In genomic region chrX:86930419-86930818, GRCh38 we compare ENCODE assay signal across 17 cellular contexts.
DNase-seq lines count a peak whose midpoint lies in the region; ATAC-seq, FAIRE-seq and TF ChIP-seq lines count a peak whose summit lies in the region.
"Had no signal": no experiment of that assay in that cellular context is flagged by ENCODE, and none has a peak within 500 bp of the region (broad histone marks: within the 10 kb centered on the region; RNA-seq: fewer than 3 reads in every experiment).

No MANE protein-coding gene starts in this region.

- H3K79me1 ChIP-seq in trophoblast cell (ENCODE audit: low read length) = no peaks in the 10 kb centered on the region

- H3K4me3 ChIP-seq in HepG2 (replicated peaks in 1 of 3; ENCODE audit: insufficient read depth in 1 of 3, low read depth in 2 of 3, low read length in 3 of 3) (no peak overlapping the region), right lobe of liver (no peak overlapping the region), trophoblast cell (ENCODE audit: low read depth, low read length) (no peak overlapping the region)

- intact Hi-C loops in HepG2 (cut with micrococcal nuclease; ENCODE audit: unreplicated experiment) = no loop called here
- intact Hi-C loops in right lobe of liver (cut with DNase I) = no loop called here

- H3K18ac ChIP-seq in trophoblast cell (ENCODE audit: low read length) = no peak overlapping the region

- TF ChIP-seq EP300 in HepG2 (IDR thresholded peaks at IDR 0.05; ENCODE audit: low read depth in 2 of 2, low read length in 2 of 2) (no peak), HepG2 (CRISPR knock-in tag; IDR thresholded peaks at IDR 0.05; ENCODE audit: borderline replicate concordance) (no peak), Ishikawa (IDR thresholded peaks at IDR 0.05; ENCODE audit: borderline replicate concordance) (no peak)

- H4K20me1 ChIP-seq in HepG2 (ENCODE audit: insufficient read depth, low read length) = no peaks in the 10 kb centered on the region

- H3K9me3 ChIP-seq in HepG2 (ENCODE audit: low read length) (no peaks in the 10 kb centered on the region), right lobe of liver (no peaks in the 10 kb centered on the region), trophoblast cell (ENCODE audit: insufficient read depth, low read depth, low read length) (no peaks in the 10 kb centered on the region)
- H3K9me3 ChIP-seq: BE2C had no signal

- H4K91ac ChIP-seq in trophoblast cell (ENCODE audit: low read depth, low read length) = no peak overlapping the region

- no peak overlapping the region for H3K23ac ChIP-seq in trophoblast cell (ENCODE audit: low read length)

- H3K4ac ChIP-seq in trophoblast cell (ENCODE audit: low read depth, low read length) = no peak overlapping the region

- H2BK5ac ChIP-seq in trophoblast cell (ENCODE audit: low read depth, low read length, poor library complexity) = no peak overlapping the region

- FAIRE-seq in HepG2 (lab: Jason Lieb, UNC) = no peak
- FAIRE-seq: D721Med had no signal

- POLR2A ChIA-PET in HepG2 (lab: Yijun Ruan, JAX) = no interaction called here

- H3K79me2 ChIP-seq in HepG2 (ENCODE audit: insufficient read depth, low read length) (no peaks in the 10 kb centered on the region), trophoblast cell (ENCODE audit: control insufficient read depth, insufficient read depth, low read length, poor library complexity) (no peaks in the 10 kb centered on the region)

- CTCF ChIA-PET in HepG2 (lab: Yijun Ruan, JAX; ENCODE audit: low intra/inter-chr PET ratio, low total read pairs) = no interaction called here

- TF ChIP-seq CTCF in HepG2 (CRISPR knock-in tag; IDR thresholded peaks at IDR 0.05) (no peak), right lobe of liver (IDR thresholded peaks at IDR 0.05) (no peak)

- TF ChIP-seq RAD21 in HepG2 (CRISPR knock-in tag; IDR thresholded peaks at IDR 0.05) (no peak), Ishikawa (IDR thresholded peaks at IDR 0.05; ENCODE audit: low read depth) (no peak)

- no peak overlapping the region for H3K27ac ChIP-seq in HepG2 (ENCODE audit: extremely low read length, insufficient read depth, low read length)
- no peak overlapping the region for H3K27ac ChIP-seq in right lobe of liver
- peak overlapping the region; percentile 46 for H3K27ac ChIP-seq in trophoblast cell (ENCODE audit: low read depth, low read length)
- H3K27ac ChIP-seq: C4-2B, HL-60 had no signal

- TF ChIP-seq POLR2A in HepG2 (IDR thresholded peaks at IDR 0.05; ENCODE audit: insufficient read depth in 1 of 2, low read depth in 2 of 2, low read length in 2 of 2) = no peak
- no peak for TF ChIP-seq POLR2A in right lobe of liver (IDR thresholded peaks at IDR 0.05)

- H3K14ac ChIP-seq in trophoblast cell (ENCODE audit: low read length) = no peak overlapping the region

- 0% methylated on average over 1 of the region's 1 CpG for WGBS in HepG2 (ENCODE audit: low lambda C conversion rate)
- WGBS in right lobe of liver (ENCODE audit: insufficient coverage, low coverage, low lambda C conversion rate, missing lambda C conversion rate) = 36% methylated on average over 1 of the region's 1 CpG
- WGBS in trophoblast cell (ENCODE audit: extremely low coverage, insufficient coverage, insufficient read length) = no CpG with 5 or more reads among the region's 1 CpG

- H4K12ac ChIP-seq in trophoblast cell (ENCODE audit: low read depth, low read length) = no peak overlapping the region

- H2AK5ac ChIP-seq in trophoblast cell (ENCODE audit: low read length) = no peak overlapping the region

- peak; percentile 8 for DNase-seq in HepG2 (ENCODE audit: low spot score)
- DNase-seq in right lobe of liver = no peak
- DNase-seq in trophoblast cell = peak in 1 of 2 donors; percentile 68
- DNase-seq in SK-N-DZ (ENCODE audit: low spot score) = no peak
- no peak for DNase-seq in NCI-H2171 (lab: John Stamatoyannopoulos, UW)
- DNase-seq: BE2C; CD4-positive, alpha-beta memory T cell; DMS153; HCEC 1CT; HFFc6; IMR-90; KG1 had no signal

- BruUV-seq in HepG2 (replicated peaks; lab: Mats Ljungman, UMichigan) = no TSS peak

- H3K27me3 ChIP-seq in HepG2 (ENCODE audit: control insufficient read depth in 1 of 2, insufficient read depth in 2 of 2, low read length in 2 of 2) = no peaks in the 10 kb centered on the region
- peaks cover 0 to 6% of the 10 kb centered on the region in 2 donors for H3K27me3 ChIP-seq in right lobe of liver
- no peaks in the 10 kb centered on the region for H3K27me3 ChIP-seq in trophoblast cell (ENCODE audit: insufficient read depth, low read length)
- H3K27me3 ChIP-seq: BE2C had no signal

- no peak overlapping the region for H2BK120ac ChIP-seq in trophoblast cell (ENCODE audit: insufficient read depth, low read length, poor library complexity)

- H3K36me3 ChIP-seq in HepG2 (replicated peaks in 1 of 2; ENCODE audit: control insufficient read depth in 1 of 2, insufficient read depth in 2 of 2, low read length in 2 of 2) (no peaks in the 10 kb centered on the region), right lobe of liver (no peaks in the 10 kb centered on the region), trophoblast cell (ENCODE audit: control insufficient read depth in 1 of 2, insufficient read depth in 2 of 2, low read length in 2 of 2) (no peaks in the 10 kb centered on the region)
- H3K36me3 ChIP-seq: BE2C had no signal

- in situ Hi-C loops in HepG2 (cut with HindIII; ENCODE audit: extremely low pct_ligation_motif_present, low pct_unique_long_range_greater_than_20kb) = loop anchor here (25.0 kb wide), 1 partner anchor 593 kb away; no protein-coding TSS in a partner anchor

- no peak overlapping the region for H4K8ac ChIP-seq in trophoblast cell (ENCODE audit: low read depth, low read length)

- H3K4me1 ChIP-seq in HepG2 (ENCODE audit: insufficient read depth, low read length) = no peaks in the 10 kb centered on the region
- H3K4me1 ChIP-seq in right lobe of liver = no peaks in the 10 kb centered on the region
- H3K4me1 ChIP-seq in trophoblast cell (ENCODE audit: control insufficient read depth in 1 of 2, insufficient read depth in 2 of 2, low read length in 2 of 2) = no peaks in the 10 kb centered on the region
- H3K4me1 ChIP-seq: BE2C had no signal

- H2BK12ac ChIP-seq in trophoblast cell (ENCODE audit: low read length) = no peak overlapping the region

- H3K9ac ChIP-seq in HepG2 (ENCODE audit: insufficient read depth, low read depth, low read length) (no peak overlapping the region), trophoblast cell (ENCODE audit: low read length) (no peak overlapping the region)

- H3K4me2 ChIP-seq in HepG2 (ENCODE audit: low read depth, low read length) (no peak overlapping the region), trophoblast cell (ENCODE audit: low read length) (no peak overlapping the region)

- H2AFZ ChIP-seq in HepG2 (ENCODE audit: low read length) (no peak overlapping the region), trophoblast cell (ENCODE audit: insufficient read depth, low read length, poor library complexity) (no peak overlapping the region)

- no peak for ATAC-seq in HepG2
- no peak for ATAC-seq in right lobe of liver
- ATAC-seq in HG02870 (IDR thresholded peaks at IDR 0.05; ENCODE audit: unreplicated experiment) = no peak

TF ChIP-seq in HepG2, 621 proteins besides CTCF, POLR2A, EP300 and RAD21:
- TF ChIP-seq ZSCAN31 (CRISPR knock-in tag; IDR thresholded peaks at IDR 0.05; ENCODE audit: low read depth) (no peak), SOX5 (CRISPR knock-in tag; IDR thresholded peaks at IDR 0.05; ENCODE audit: borderline replicate concordance) (0 out of 2 replicates have a peak, but pooled peaks have one; percentile 22)

TF ChIP-seq in Ishikawa, 13 proteins besides CTCF, POLR2A, EP300 and RAD21:
- TF ChIP-seq TEAD4 (IDR thresholded peaks at IDR 0.05) = peak; percentile 64; the same call in 1 of the 2 replicates
- TF ChIP-seq CEBPB (IDR thresholded peaks at IDR 0.05) = 0 out of 2 replicates have a peak, but pooled peaks have one; percentile 37
- TF ChIP-seq EGR1 (IDR thresholded peaks at IDR 0.05) = no peak
- no peak for TF ChIP-seq CREB1 (IDR thresholded peaks at IDR 0.05; ENCODE audit: low read depth)
